Comparison of ENCODE assay signal across 10 cellular contexts in genomic region chr16:11025120-11025531, GRCh38.
DNase-seq lines count a peak whose midpoint lies in the region; ATAC-seq, FAIRE-seq and TF ChIP-seq lines count a peak whose summit lies in the region.
"Had no signal": no experiment of that assay in that cellular context is flagged by ENCODE, and none has a peak within 500 bp of the region (broad histone marks: within the 10 kb centered on the region; RNA-seq: fewer than 3 reads in every experiment).

No MANE protein-coding gene starts in this region.

- no peak for TF ChIP-seq EP300 in sigmoid colon (IDR thresholded peaks at IDR 0.05)

- CTCF ChIA-PET in activated naive CD4-positive, alpha-beta T cell treated with anti-CD3 and anti-CD28 coated beads, Interleukin-2, amount 10 ng/mL, durations not matched to agents 7 days and 5 days (lab: Charles Lee) = interaction anchor here (1.3 kb wide), 1 partner anchor 10 kb away, joined by 6 read pairs; no protein-coding TSS in a partner anchor

- no peak overlapping the region for H3K4me3 ChIP-seq in small intestine (ENCODE audit: low read depth in 1 of 2, low read length in 2 of 2)
- no peak overlapping the region for H3K4me3 ChIP-seq in sigmoid colon

- TF ChIP-seq POLR2A in sigmoid colon (IDR thresholded peaks at IDR 0.05) = no peak

- H3K36me3 ChIP-seq in small intestine (ENCODE audit: control insufficient read depth in 2 of 2, insufficient read depth in 2 of 2, low read length in 2 of 2) (peaks cover 7 to 11% of the 10 kb centered on the region in 2 donors), sigmoid colon (peaks cover 6 to 60% (median 31%) of the 10 kb centered on the region in 4 donors)

- H3K9me3 ChIP-seq in small intestine (ENCODE audit: control insufficient read depth, low read depth) = no peaks in the 10 kb centered on the region
- peaks cover 0 to 4% (median 3%) of the 10 kb centered on the region in 4 donors for H3K9me3 ChIP-seq in sigmoid colon

- no peaks in the 10 kb centered on the region for H3K27me3 ChIP-seq in small intestine (ENCODE audit: control insufficient read depth in 2 of 2, insufficient read depth in 2 of 2, low read length in 2 of 2)
- H3K27me3 ChIP-seq in sigmoid colon = no peaks in the 10 kb centered on the region

- H3K27ac Mint-ChIP-seq in activated naive CD4-positive, alpha-beta T cell treated with anti-CD3 and anti-CD28 coated beads, Interleukin-2, amount 50 U/mL, for 72 hours = peak overlapping the region; percentile 84 to 89
- no peak overlapping the region for H3K27ac Mint-ChIP-seq in activated naive CD4-positive, alpha-beta T cell treated with anti-CD3 and anti-CD28 coated beads, Interleukin-2, amount 10 ng/mL, durations not matched to agents 7 days and 5 days
- H3K27ac Mint-ChIP-seq in stimulated activated naive B cell treated with anti-CD40 and anti-IgM and Interleukin-4, amounts not matched to agents 10 μg/mL and 1 μg/mL and 100 μg/mL, for 72 hours = peak overlapping the region; percentile 94

- peaks cover 18 to 23% of the 10 kb centered on the region in 2 donors for H3K9me3 Mint-ChIP-seq in activated naive CD4-positive, alpha-beta T cell treated with anti-CD3 and anti-CD28 coated beads, Interleukin-2, amount 50 U/mL, for 72 hours
- H3K9me3 Mint-ChIP-seq in activated naive CD4-positive, alpha-beta T cell treated with anti-CD3 and anti-CD28 coated beads, Interleukin-2, amount 10 ng/mL, durations not matched to agents 7 days and 5 days = peaks cover 32% of the 10 kb centered on the region
- H3K9me3 Mint-ChIP-seq in stimulated activated naive B cell treated with anti-CD40 and anti-IgM and Interleukin-4, amounts not matched to agents 10 μg/mL and 1 μg/mL and 100 μg/mL, for 72 hours = peaks cover 20 to 23% of the 10 kb centered on the region in 2 donors

- WGBS in small intestine, 3 donors = 76 to 82% (median 76%) methylated on average over 3 of the region's 3 CpGs
- 88% methylated on average over 3 of the region's 3 CpGs for WGBS in sigmoid colon, 2 donors

- peaks cover 64 to 71% of the 10 kb centered on the region in 2 donors for H3K36me3 Mint-ChIP-seq in activated naive CD4-positive, alpha-beta T cell treated with anti-CD3 and anti-CD28 coated beads, Interleukin-2, amount 50 U/mL, for 72 hours
- H3K36me3 Mint-ChIP-seq in activated naive CD4-positive, alpha-beta T cell treated with anti-CD3 and anti-CD28 coated beads, Interleukin-2, amount 10 ng/mL, durations not matched to agents 7 days and 5 days = peaks cover 88% of the 10 kb centered on the region
- peaks cover 89 to 94% of the 10 kb centered on the region in 2 donors for H3K36me3 Mint-ChIP-seq in stimulated activated naive B cell treated with anti-CD40 and anti-IgM and Interleukin-4, amounts not matched to agents 10 μg/mL and 1 μg/mL and 100 μg/mL, for 72 hours

- H3K4me1 ChIP-seq in small intestine (ENCODE audit: control insufficient read depth in 2 of 2, insufficient read depth in 1 of 2, low read depth in 1 of 2, low read length in 1 of 2) = peaks cover 0 to 8% of the 10 kb centered on the region in 2 donors
- peaks cover 0 to 4% (median 0%) of the 10 kb centered on the region in 4 donors for H3K4me1 ChIP-seq in sigmoid colon

- no peak overlapping the region for H3K4me3 Mint-ChIP-seq in activated naive CD4-positive, alpha-beta T cell treated with anti-CD3 and anti-CD28 coated beads, Interleukin-2, amount 10 ng/mL, durations not matched to agents 7 days and 5 days
- H3K4me3 Mint-ChIP-seq in stimulated activated naive B cell treated with anti-CD40 and anti-IgM and Interleukin-4, amounts not matched to agents 10 μg/mL and 1 μg/mL and 100 μg/mL, for 72 hours = peak overlapping the region; percentile 23 to 28

- peaks cover 10% of the 10 kb centered on the region for H3K4me1 Mint-ChIP-seq in activated naive CD4-positive, alpha-beta T cell treated with anti-CD3 and anti-CD28 coated beads, Interleukin-2, amount 10 ng/mL, durations not matched to agents 7 days and 5 days
- H3K4me1 Mint-ChIP-seq in stimulated activated naive B cell treated with anti-CD40 and anti-IgM and Interleukin-4, amounts not matched to agents 10 μg/mL and 1 μg/mL and 100 μg/mL, for 72 hours = peaks cover 10 to 17% of the 10 kb centered on the region in 2 donors

- no peaks in the 10 kb centered on the region for H3K27me3 Mint-ChIP-seq in activated naive CD4-positive, alpha-beta T cell treated with anti-CD3 and anti-CD28 coated beads, Interleukin-2, amount 10 ng/mL, durations not matched to agents 7 days and 5 days
- H3K27me3 Mint-ChIP-seq in stimulated activated naive B cell treated with anti-CD40 and anti-IgM and Interleukin-4, amounts not matched to agents 10 μg/mL and 1 μg/mL and 100 μg/mL, for 72 hours = no peaks in the 10 kb centered on the region

- H3K27ac ChIP-seq in small intestine (ENCODE audit: low read depth in 1 of 2, low read length in 1 of 2) (no peak overlapping the region), sigmoid colon (no peak overlapping the region)
- H3K27ac ChIP-seq: VCaP had no signal

- ATAC-seq in activated naive CD4-positive, alpha-beta T cell treated with anti-CD3 and anti-CD28 coated beads, Interleukin-2, amount 50 U/mL, for 72 hours = peak; percentile 94
- ATAC-seq in HG02623 (IDR thresholded peaks at IDR 0.05; ENCODE audit: unreplicated experiment) (peak; percentile 76), HG03280 (IDR thresholded peaks at IDR 0.05; ENCODE audit: unreplicated experiment) (no peak)
- peak; percentile 91 to 94 for ATAC-seq in stimulated activated naive B cell treated with anti-CD40 and anti-IgM and Interleukin-4, amounts not matched to agents 10 μg/mL and 1 μg/mL and 100 μg/mL, for 72 hours (replicated peaks)

- no peak for FAIRE-seq in small intestine (lab: Jason Lieb, UNC)

- intact Hi-C loops in sigmoid colon (cut with DNase I) = no loop called here

- DNase-seq in activated naive CD4-positive, alpha-beta T cell treated with anti-CD3 and anti-CD28 coated beads, Interleukin-2, amount 50 U/mL, for 72 hours (ENCODE audit: low spot score in 2 of 2) = no peak
- no peak for DNase-seq in activated naive CD4-positive, alpha-beta T cell treated with anti-CD3 and anti-CD28 coated beads, Interleukin-2, amount 10 ng/mL, durations not matched to agents 7 days and 5 days
- DNase-seq in NCI-H69 (lab: John Stamatoyannopoulos, UW) (peak; percentile 92), small intestine (no peak), sigmoid colon (no peak)
- DNase-seq in stimulated activated naive B cell treated with anti-CD40 and anti-IgM and Interleukin-4, amounts not matched to agents 10 μg/mL and 1 μg/mL and 100 μg/mL, for 72 hours = peak; percentile 13
- DNase-seq: NCI-H2227 treated with DMSO at 0.1 percent for 48 hours had no signal

- no peak for TF ChIP-seq CTCF in sigmoid colon (IDR thresholded peaks at IDR 0.05)

Comparison
In these comparisons a context has a peak if more than half of its experiments do, and no peak if none do; other contexts are left out.
1. DNase-seq: peak in NCI-H69 (single experiment) and stimulated activated naive B cell treated with anti-CD40 and anti-IgM and Interleukin-4, amounts not matched to agents 10 μg/mL and 1 μg/mL and 100 μg/mL, for 72 hours (single experiment); none in activated naive CD4-positive, alpha-beta T cell treated with anti-CD3 and anti-CD28 coated beads, Interleukin-2, amount 50 U/mL, for 72 hours (0 of 2), activated naive CD4-positive, alpha-beta T cell treated with anti-CD3 and anti-CD28 coated beads, Interleukin-2, amount 10 ng/mL, durations not matched to agents 7 days and 5 days (single experiment), small intestine (single experiment) and sigmoid colon (single experiment).